In genomic region chr7:115230882-115231508, GRCh38 we compare ENCODE assay signal across 8 cellular contexts.
DNase-seq lines count a peak whose midpoint lies in the region; ATAC-seq and TF ChIP-seq lines count a peak whose summit lies in the region.

No MANE protein-coding gene starts in this region.

- peak overlapping the region; percentile 97 for H3K27ac Mint-ChIP-seq in Calu3 (ENCODE audit: unreplicated experiment)
- H3K27ac Mint-ChIP-seq in activated CD4-positive, alpha-beta memory T cell treated with anti-CD3 and anti-CD28 coated beads for 36 hours = no peak overlapping the region

- H3K27me3 ChIP-seq in HAP-1 (ENCODE audit: low read depth) = no peaks in the 10 kb centered on the region

- no peaks in the 10 kb centered on the region for H3K9me3 Mint-ChIP-seq in Calu3 (ENCODE audit: low read depth, unreplicated experiment)
- peaks cover 9% of the 10 kb centered on the region for H3K9me3 Mint-ChIP-seq in activated CD4-positive, alpha-beta memory T cell treated with anti-CD3 and anti-CD28 coated beads for 36 hours

- H3K36me3 Mint-ChIP-seq in Calu3 (ENCODE audit: insufficient read depth, unreplicated experiment) = no peaks in the 10 kb centered on the region
- H3K36me3 Mint-ChIP-seq in activated CD4-positive, alpha-beta memory T cell treated with anti-CD3 and anti-CD28 coated beads for 36 hours = no peaks in the 10 kb centered on the region

- no peaks in the 10 kb centered on the region for H3K9me3 ChIP-seq in HAP-1
- no peaks in the 10 kb centered on the region for H3K9me3 ChIP-seq in mucosa of descending colon

- no peak for TF ChIP-seq CTCF in Calu3 (IDR thresholded peaks at IDR 0.05; ENCODE audit: unreplicated experiment)
- no peak for TF ChIP-seq CTCF in astrocyte of the cerebellum (IDR thresholded peaks at IDR 0.05; ENCODE audit: low read depth, low read length, missing control alignments)
- TF ChIP-seq CTCF in mucosa of descending colon (IDR thresholded peaks at IDR 0.05) = no peak

- intact Hi-C loops in Calu3 (cut with micrococcal nuclease; ENCODE audit: unreplicated experiment) (loop anchor here (5.0 kb wide), 3 partner anchors 134 to 516 kb away; no protein-coding TSS in a partner anchor), mucosa of descending colon (cut with DNase I, micrococcal nuclease) (no loop called here)
- intact Hi-C loops in activated CD4-positive, alpha-beta memory T cell treated with anti-CD3 and anti-CD28 coated beads for 36 hours (cut with micrococcal nuclease) = loop anchor here (1.0 to 5.0 kb wide), 4 partner anchors 84 to 981 kb away; partner anchors contain the start of gene TES

- in situ Hi-C loops in HAP-1 (cut with MboI; ENCODE audit: low sequenced_read_pairs) = no loop called here
- in situ Hi-C loops in astrocyte of the cerebellum (cut with HindIII; ENCODE audit: low sequenced_read_pairs) = no loop called here

- H3K4me3 Mint-ChIP-seq in Calu3 (ENCODE audit: low read depth, unreplicated experiment) = no peak overlapping the region
- no peak overlapping the region for H3K4me3 Mint-ChIP-seq in activated CD4-positive, alpha-beta memory T cell treated with anti-CD3 and anti-CD28 coated beads for 36 hours

- ATAC-seq in mucosa of descending colon = peak; percentile 85

- H3K27me3 Mint-ChIP-seq in Calu3 (ENCODE audit: unreplicated experiment) = no peaks in the 10 kb centered on the region
- H3K27me3 Mint-ChIP-seq in activated CD4-positive, alpha-beta memory T cell treated with anti-CD3 and anti-CD28 coated beads for 36 hours = no peaks in the 10 kb centered on the region

- TF ChIP-seq POLR2A in erythroblast (IDR thresholded peaks at IDR 0.05; ENCODE audit: low read length) = no peak

- peaks cover 9% of the 10 kb centered on the region for H3K4me1 Mint-ChIP-seq in Calu3 (ENCODE audit: low read depth, unreplicated experiment)
- H3K4me1 Mint-ChIP-seq in activated CD4-positive, alpha-beta memory T cell treated with anti-CD3 and anti-CD28 coated beads for 36 hours (ENCODE audit: low read depth) = peaks cover 29% of the 10 kb centered on the region

- CTCF ChIA-PET in Calu3 (lab: Charles Lee) = interaction anchor here (1.2 to 2.1 kb wide), 4 partner anchors 9 to 588 kb away, joined by 3 to 10 read pairs (median 4); no protein-coding TSS in a partner anchor
- CTCF ChIA-PET in activated CD4-positive, alpha-beta memory T cell treated with anti-CD3 and anti-CD28 coated beads for 36 hours (lab: Charles Lee) = interaction anchor here (0.7 to 1.0 kb wide), 2 partner anchors 13 to 366 kb away, joined by 3 read pairs; no protein-coding TSS in a partner anchor

- DNase-seq in Calu3 (peak; percentile 32), HAP-1 (ENCODE audit: low spot score in 2 of 2) (peak; percentile 16 to 43), NCI-H1436 (lab: John Stamatoyannopoulos, UW) (peak; percentile 42), astrocyte of the cerebellum (ENCODE audit: low read depth) (peak; percentile 93), mucosa of descending colon (no peak), erythroblast (lab: John Stamatoyannopoulos, UW) (no peak), NCI-H146 (lab: John Stamatoyannopoulos, UW) (no peak)
- no peak for DNase-seq in activated CD4-positive, alpha-beta memory T cell treated with anti-CD3 and anti-CD28 coated beads for 36 hours

- H3K4me1 ChIP-seq in HAP-1 (peaks cover 6% of the 10 kb centered on the region), mucosa of descending colon (ENCODE audit: low read depth) (no peaks in the 10 kb centered on the region)

- H3K4me3 ChIP-seq in HAP-1 (no peak overlapping the region), astrocyte of the cerebellum (ENCODE audit: low read depth, low read length) (no peak overlapping the region), mucosa of descending colon (no peak overlapping the region)

- TSS peak; percentile 86 for BruUV-seq in Calu3 (replicated peaks; lab: Mats Ljungman, UMichigan)

- H3K36me3 ChIP-seq in HAP-1 (replicated peaks) (no peaks in the 10 kb centered on the region), mucosa of descending colon (ENCODE audit: low read depth) (no peaks in the 10 kb centered on the region)

- POLR2A ChIA-PET in activated CD4-positive, alpha-beta memory T cell treated with anti-CD3 and anti-CD28 coated beads for 36 hours (lab: Charles Lee) = no interaction called here

Comparison
In these comparisons a context has a peak if more than half of its experiments do, and no peak if none do; other contexts are left out.
1. DNase-seq: peak in Calu3 (single experiment), HAP-1 (2 of 2), NCI-H1436 (single experiment) and astrocyte of the cerebellum (single experiment); none in mucosa of descending colon (0 of 3), erythroblast (0 of 2), NCI-H146 (single experiment) and activated CD4-positive, alpha-beta memory T cell treated with anti-CD3 and anti-CD28 coated beads for 36 hours (single experiment).
2. intact Hi-C loops: an anchor here in Calu3 (5.0 kb wide) and activated CD4-positive, alpha-beta memory T cell treated with anti-CD3 and anti-CD28 coated beads for 36 hours (1.0 to 5.0 kb wide); none called in mucosa of descending colon.